Comparison of ENCODE assay signal across 1 cellular context in genomic region chr4:102961813-102962212, GRCh38. TPM values are rescaled to one million over a fixed set of nuclear protein-coding genes. Genes with fewer than 3 reads are reported as not detected.
"Had no signal": no experiment of that assay in that cellular context is flagged by ENCODE, and none has a peak within 500 bp of the region (broad histone marks: within the 10 kb centered on the region; RNA-seq: fewer than 3 reads in every experiment).

No MANE protein-coding gene starts in this region.

RNA-seq across cellular contexts. Expression of gene SLC9B1, which starts 57.7 kb away (rescaled TPM):
- total RNA-seq: G401 had no signal
